In genomic region chr15:37102315-37103021, GRCh38 we compare ENCODE assay signal across 8 cellular contexts. TPM values are rescaled to one million over a fixed set of nuclear protein-coding genes. Genes with fewer than 3 reads are reported as not detected.
DNase-seq lines count a peak whose midpoint lies in the region; ATAC-seq, FAIRE-seq and TF ChIP-seq lines count a peak whose summit lies in the region.
"Had no signal": no experiment of that assay in that cellular context is flagged by ENCODE, and none has a peak within 500 bp of the region (broad histone marks: within the 10 kb centered on the region; RNA-seq: fewer than 3 reads in every experiment).

No MANE protein-coding gene starts in this region.

- H3K36me3 ChIP-seq in GM23248 (ENCODE audit: low read depth) (no peaks in the 10 kb centered on the region), NT2/D1 (ENCODE audit: insufficient read depth, insufficient read length, low read length) (no peaks in the 10 kb centered on the region), rectal smooth muscle tissue (ENCODE audit: control insufficient read depth, insufficient read depth, low read length) (no peaks in the 10 kb centered on the region)

- in situ Hi-C loops in GM23248 (cut with MboI): loop anchor here (25.0 kb wide), 2 partner anchors 215 to 1815 kb away; no protein-coding TSS in a partner anchor

- H4K20me1 ChIP-seq in GM23248 (ENCODE audit: insufficient read depth): no peaks in the 10 kb centered on the region

- H3K79me2 ChIP-seq in GM23248 (ENCODE audit: insufficient read depth): peaks cover 67% of the 10 kb centered on the region

- H3K4me3 ChIP-seq in GM23248 (peak overlapping the region; percentile 95), NT2/D1 (ENCODE audit: insufficient read length, low read depth) (peak overlapping the region; percentile 29), epithelial cell of proximal tubule (ENCODE audit: low read depth, low read length) (peak overlapping the region; percentile 80), rectal smooth muscle tissue (ENCODE audit: low read length) (peak overlapping the region; percentile 83)

- H3K9me3 ChIP-seq in GM23248 (ENCODE audit: low read depth) (no peaks in the 10 kb centered on the region), NT2/D1 (ENCODE audit: insufficient read depth, low read length) (no peaks in the 10 kb centered on the region)

- no peak for FAIRE-seq in urothelium cell line (lab: Jason Lieb, UNC)
- FAIRE-seq: TTC549 had no signal

- peak overlapping the region; percentile 86 for H2AFZ ChIP-seq in GM23248

- H3K27me3 ChIP-seq in GM23248 (replicated peaks; ENCODE audit: insufficient read depth) (no peaks in the 10 kb centered on the region), NT2/D1 (ENCODE audit: insufficient read depth, insufficient read length) (peaks cover 73% of the 10 kb centered on the region), rectal smooth muscle tissue (ENCODE audit: control insufficient read depth, insufficient read depth, low read length) (peaks cover 10% of the 10 kb centered on the region)

- no peak for ATAC-seq in HG02798 (IDR thresholded peaks at IDR 0.05; ENCODE audit: poor library complexity, unreplicated experiment)

- no peaks in the 10 kb centered on the region for H3K9me2 ChIP-seq in GM23248 (ENCODE audit: insufficient read depth)

- H3F3A ChIP-seq in GM23248 (ENCODE audit: insufficient read depth): peaks cover 5% of the 10 kb centered on the region; the same call in 1 of the 2 replicates

- peak overlapping the region; percentile 35 for H3K27ac ChIP-seq in GM23248
- H3K27ac ChIP-seq in rectal smooth muscle tissue (ENCODE audit: low read depth, low read length): peak overlapping the region; percentile 99

- DNase-seq in GM23248 (peak; percentile 60), NT2/D1 (ENCODE audit: low read depth, low spot score) (no peak), epithelial cell of proximal tubule (ENCODE audit: low read depth) (no peak), NCI-H2107 (lab: John Stamatoyannopoulos, UW) (no peak), urothelium cell line (ENCODE audit: low spot score) (no peak)

- H3K9ac ChIP-seq in GM23248 (peak overlapping the region; percentile 94), NT2/D1 (ENCODE audit: insufficient read length, low read depth) (peak overlapping the region; percentile 26), rectal smooth muscle tissue (ENCODE audit: low read length) (no peak overlapping the region)

- peak overlapping the region; percentile 88 for H3K4me2 ChIP-seq in GM23248 (ENCODE audit: unreplicated experiment)

- TF ChIP-seq CTCF in epithelial cell of proximal tubule (conservative IDR thresholded peaks at IDR 0.05; ENCODE audit: low read depth, low read length): no peak

- H3K4me1 ChIP-seq in GM23248 (ENCODE audit: insufficient read depth): no peaks in the 10 kb centered on the region
- no peaks in the 10 kb centered on the region for H3K4me1 ChIP-seq in NT2/D1 (ENCODE audit: insufficient read depth, insufficient read length)
- peaks cover 2% of the 10 kb centered on the region for H3K4me1 ChIP-seq in rectal smooth muscle tissue (ENCODE audit: control insufficient read depth, insufficient read depth, low read length)

- WGBS in GM23248 (ENCODE audit: low coverage in 1 of 2, low lambda C conversion rate in 2 of 2, missing lambda C conversion rate in 2 of 2), 2 experiments: 1 to 2% methylated on average over 34 of the region's 34 CpGs

RNA-seq across cellular contexts. Expression of gene MEIS2, which starts 2.1 kb away (rescaled TPM):
- 23.7 and 29.3 TPM in 2 replicates for total RNA-seq in GM23248 (2014; rRNA removed; shearing (Covaris generic))
- polyA plus RNA-seq in GM23248 (2016; fragmentation: Nextera tagmentation; extraction: Ambion mirVana): 24.1 and 26.2 TPM in 2 replicates
- 9.1 and 14.0 TPM in 2 replicates for total RNA-seq in epithelial cell of proximal tubule

Comparison
In these comparisons a context has a peak if more than half of its experiments do, and no peak if none do; other contexts are left out.
1. H3K4me3 ChIP-seq: peak in every context shown above with its lines; median percentile 95 in GM23248; 83 in rectal smooth muscle tissue; 80 in epithelial cell of proximal tubule; 29 in NT2/D1.